8 cellular contexts compared by ENCODE assay signal in the genomic region with DNA sequence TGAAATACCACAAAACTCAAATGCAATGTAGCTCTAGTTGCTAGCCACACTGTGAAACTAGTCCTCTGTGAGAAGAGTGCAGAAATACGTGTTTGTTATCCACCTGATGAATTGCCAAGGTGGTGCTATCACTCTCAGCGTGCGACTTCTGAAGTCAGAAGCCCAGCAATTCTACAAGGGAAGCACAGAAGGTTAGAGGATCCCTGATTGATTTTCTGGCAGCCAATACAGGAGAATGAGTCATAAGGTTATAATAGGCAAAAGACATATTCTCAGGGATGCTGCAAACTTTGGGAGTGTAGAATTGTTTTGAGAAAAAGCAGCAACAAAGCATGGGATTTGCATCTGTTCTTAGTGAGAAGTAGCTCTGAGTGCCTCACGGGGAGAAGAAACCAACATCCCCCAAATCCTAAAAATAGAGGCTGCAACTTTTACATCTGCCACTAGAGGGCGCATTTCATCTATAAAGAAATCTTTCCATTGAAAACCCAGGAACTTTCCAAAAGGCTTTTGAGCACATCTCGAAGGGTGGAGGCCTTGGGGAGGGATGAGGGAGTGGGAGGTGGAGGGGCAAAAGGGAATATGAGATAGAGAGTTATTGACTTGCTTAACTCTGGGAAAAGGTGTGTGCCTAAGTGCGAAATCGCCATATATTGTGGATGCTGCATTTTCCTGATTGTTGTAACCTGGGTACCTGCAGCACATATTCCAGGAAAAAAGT.
DNase-seq lines count a peak whose midpoint lies in the region; ATAC-seq and TF ChIP-seq lines count a peak whose summit lies in the region.

No MANE protein-coding gene starts in this region.

- peak; percentile 72 for TF ChIP-seq CTCF in AG09319 (IDR thresholded peaks at IDR 0.05; ENCODE audit: low read depth, low read length)
- TF ChIP-seq CTCF in GM12872 (IDR thresholded peaks at IDR 0.05; ENCODE audit: insufficient read depth, low read depth, low read length) = peak; percentile 74

- ATAC-seq in HG03108 (IDR thresholded peaks at IDR 0.05; ENCODE audit: unreplicated experiment) = no peak

- DNase-seq in AG09319 (ENCODE audit: extremely low read depth, low read depth) (no peak), NCI-H2107 (lab: John Stamatoyannopoulos, UW) (peak; percentile 30), glomerular visceral epithelial cell (ENCODE audit: extremely low spot score) (peak; percentile 53), renal cortical epithelial cell (ENCODE audit: low read depth) (peak; percentile 13), NK-92 (lab: John Stamatoyannopoulos, UW; ENCODE audit: unreplicated experiment) (no peak)
- DNase-seq in activated CD4-positive, alpha-beta T cell treated with anti-CD3 and anti-CD28 coated beads for 4 hours = peak; percentile 8 to 18

Comparison
In these comparisons a context has a peak if more than half of its experiments do, and no peak if none do; other contexts are left out.
1. DNase-seq: peak in NCI-H2107 (single experiment), activated CD4-positive, alpha-beta T cell treated with anti-CD3 and anti-CD28 coated beads for 4 hours (2 of 2), glomerular visceral epithelial cell (single experiment) and renal cortical epithelial cell (single experiment); none in AG09319 (single experiment) and NK-92 (single experiment).